ENCODE assay signal across 27 cellular contexts in the genomic region with DNA sequence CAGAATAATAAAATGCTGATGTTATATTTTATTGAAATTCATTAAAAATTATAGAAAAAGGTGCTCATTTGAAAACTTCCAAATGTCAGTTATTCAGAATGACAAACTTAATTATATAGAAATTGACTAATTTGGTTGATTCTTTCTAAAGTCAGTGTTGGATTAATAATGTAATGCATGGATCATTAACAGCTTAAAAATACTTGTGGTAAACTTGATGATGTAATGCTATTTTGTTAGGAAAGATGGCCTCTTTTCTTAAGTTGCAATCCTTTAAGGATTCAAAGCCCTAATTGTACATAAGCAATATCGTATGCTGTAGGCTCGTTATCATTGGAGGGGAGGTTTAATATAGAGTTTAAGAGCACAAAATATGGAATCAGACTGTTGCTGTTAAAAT.
"Had no signal": no experiment of that assay in that cellular context is flagged by ENCODE, and none has a peak within 500 bp of the region (broad histone marks: within the 10 kb centered on the region; RNA-seq: fewer than 3 reads in every experiment).

No MANE protein-coding gene starts in this region.

- H3K4me1 ChIP-seq: colonic mucosa, esophagus squamous epithelium, lower lobe of right lung, spleen, suprapubic skin, upper lobe of right lung, uterus had no signal

- ATAC-seq: heart right ventricle; left ventricle myocardium superior; lower lobe of right lung; naive thymus-derived CD8-positive, alpha-beta T cell; stimulated activated naive CD8-positive, alpha-beta T cell treated with anti-CD3 and anti-CD28 coated beads, Interleukin-15, amount 100 ng/mL, for 72 hours; upper lobe of right lung had no signal

- H3K27ac ChIP-seq: colonic mucosa, esophagus squamous epithelium, heart right ventricle, lower lobe of right lung, ovary, right atrium auricular region, sigmoid colon, spleen, suprapubic skin, transverse colon, upper lobe of right lung, uterus had no signal

- H3K27me3 Mint-ChIP-seq: dendritic cell treated with granulocyte-macrophage colony-stimulating factor and Interleukin-4, amounts not matched to agents 40 ng/mL and 50 ng/mL, for 4 days; naive thymus-derived CD8-positive, alpha-beta T cell; stimulated activated naive CD8-positive, alpha-beta T cell treated with anti-CD3 and anti-CD28 coated beads, Interleukin-15, amount 100 ng/mL, for 72 hours had no signal

- H3K4me3 Mint-ChIP-seq: dendritic cell treated with granulocyte-macrophage colony-stimulating factor and Interleukin-4, amounts not matched to agents 40 ng/mL and 50 ng/mL, for 4 days; immature natural killer cell; naive thymus-derived CD8-positive, alpha-beta T cell; nephron progenitor cell; stimulated activated naive CD8-positive, alpha-beta T cell treated with anti-CD3 and anti-CD28 coated beads, Interleukin-15, amount 100 ng/mL, for 72 hours had no signal

- H3K4me1 Mint-ChIP-seq: nephron progenitor cell had no signal

- H3K27ac Mint-ChIP-seq: dendritic cell treated with granulocyte-macrophage colony-stimulating factor and Interleukin-4, amounts not matched to agents 40 ng/mL and 50 ng/mL, for 4 days; immature natural killer cell; naive thymus-derived CD8-positive, alpha-beta T cell; nephron progenitor cell; stimulated activated naive CD8-positive, alpha-beta T cell treated with anti-CD3 and anti-CD28 coated beads, Interleukin-15, amount 100 ng/mL, for 72 hours had no signal

- H3K36me3 ChIP-seq: colonic mucosa, lower lobe of right lung, ovary, upper lobe of right lung, uterus had no signal

- H3K4me3 ChIP-seq: colonic mucosa, esophagus squamous epithelium, heart right ventricle, lower lobe of right lung, ovary, right atrium auricular region, sigmoid colon, spleen, suprapubic skin, transverse colon, upper lobe of right lung, uterus had no signal

- H3K9me3 ChIP-seq: colonic mucosa, ovary, suprapubic skin had no signal

- DNase-seq: colonic mucosa; effector memory CD4-positive, alpha-beta T cell; erythroblast; esophagus squamous epithelium; foreskin melanocyte; glutamatergic neuron; heart right ventricle; hippocampal formation; immature natural killer cell; islet precursor cell; left ventricle myocardium superior; lower lobe of right lung; naive thymus-derived CD8-positive, alpha-beta T cell; nephron progenitor cell; occipital lobe; ovary; sigmoid colon; spleen; stimulated activated CD4-positive, alpha-beta T cell treated with anti-CD3 and anti-CD28 coated beads, Interleukin-4, amount 100 ng/mL, for 4 hours; stimulated activated naive CD4-positive, alpha-beta T cell; stimulated activated naive CD8-positive, alpha-beta T cell treated with anti-CD3 and anti-CD28 coated beads, Interleukin-15, amount 100 ng/mL, for 72 hours; transverse colon; upper lobe of right lung; uterus had no signal

- H3K27me3 ChIP-seq: colonic mucosa, esophagus squamous epithelium, heart right ventricle, ovary, right atrium auricular region, sigmoid colon, spleen, suprapubic skin, transverse colon, upper lobe of right lung, uterus had no signal
